Comparison of ENCODE assay signal across 8 cellular contexts in genomic region chr1:168145184-168146159, GRCh38. TPM values are rescaled to one million over a fixed set of nuclear protein-coding genes. Genes with fewer than 3 reads are reported as not detected.
DNase-seq lines count a peak whose midpoint lies in the region; TF ChIP-seq lines count a peak whose summit lies in the region.

No MANE protein-coding gene starts in this region.

- H3K9me2 ChIP-seq in SK-N-SH = no peaks in the 10 kb centered on the region

- intact Hi-C loops in activated naive CD4-positive, alpha-beta T cell treated with anti-CD3 and anti-CD28 coated beads for 36 hours (cut with micrococcal nuclease) = loop anchor here (1.0 kb wide), 2 partner anchors 8 to 61 kb away; no protein-coding TSS in a partner anchor
- intact Hi-C loops in posterior cingulate gyrus (cut with DNase I) = no loop called here

- no peak for TF ChIP-seq EP300 in SK-N-SH (IDR thresholded peaks at IDR 0.05; ENCODE audit: borderline replicate concordance in 1 of 2, low read depth in 1 of 2, low read length in 1 of 2)

- peaks cover 3% of the 10 kb centered on the region for H3F3A ChIP-seq in SK-N-SH (replicated peaks; ENCODE audit: insufficient read depth)

- no peaks in the 10 kb centered on the region for H3K4me1 Mint-ChIP-seq in HFFc6 (ENCODE audit: low read depth)
- peaks cover 15% of the 10 kb centered on the region for H3K4me1 Mint-ChIP-seq in activated naive CD4-positive, alpha-beta T cell treated with anti-CD3 and anti-CD28 coated beads for 36 hours (ENCODE audit: low read depth)

- POLR2A ChIA-PET in SK-N-SH (lab: Yijun Ruan, JAX) = no interaction called here

- CTCF ChIA-PET in SK-N-SH (lab: Yijun Ruan, JAX) = interaction anchor here (0.6 to 4.1 kb wide), 27 partner anchors 9 to 1208 kb away, joined by 3 to 24 read pairs (median 5); partner anchors contain the start of gene GPR161
- CTCF ChIA-PET in activated naive CD4-positive, alpha-beta T cell treated with anti-CD3 and anti-CD28 coated beads for 36 hours (lab: Charles Lee) = interaction anchor here (0.6 to 2.9 kb wide), 17 partner anchors 15 to 470 kb away, joined by 3 to 26 read pairs (median 3); no protein-coding TSS in a partner anchor

- H3K36me3 ChIP-seq in SK-N-SH (replicated peaks in 1 of 2; ENCODE audit: control insufficient read depth in 1 of 2, insufficient read depth in 2 of 2, low read length in 1 of 2) = no peaks in the 10 kb centered on the region

- no peak overlapping the region for H3K4me2 ChIP-seq in SK-N-SH

- H3K9ac ChIP-seq in SK-N-SH = no peak overlapping the region

- no peak overlapping the region for H3K27ac ChIP-seq in SK-N-SH (ENCODE audit: low read depth in 2 of 2, low read length in 1 of 2)

- no peaks in the 10 kb centered on the region for H3K9me3 ChIP-seq in SK-N-SH

- peaks cover 1% of the 10 kb centered on the region for H3K27me3 Mint-ChIP-seq in HFFc6 (ENCODE audit: insufficient read depth)
- H3K27me3 Mint-ChIP-seq in activated naive CD4-positive, alpha-beta T cell treated with anti-CD3 and anti-CD28 coated beads for 36 hours (ENCODE audit: low read depth) = no peaks in the 10 kb centered on the region

- no peaks in the 10 kb centered on the region for H3K9me3 Mint-ChIP-seq in HFFc6
- no peaks in the 10 kb centered on the region for H3K9me3 Mint-ChIP-seq in activated naive CD4-positive, alpha-beta T cell treated with anti-CD3 and anti-CD28 coated beads for 36 hours

- H2AFZ ChIP-seq in SK-N-SH (ENCODE audit: low read depth) = peak overlapping the region; percentile 83; the same call in 1 of the 2 replicates

- TF ChIP-seq CTCF in GM12864 (IDR thresholded peaks at IDR 0.05; ENCODE audit: low read depth, low read length, missing control alignments) (peak; percentile 99), HFFc6 (IDR thresholded peaks at IDR 0.05) (peak; percentile 93), SK-N-SH (IDR thresholded peaks at IDR 0.05) (peak; percentile 96)

- no peak overlapping the region for H3K27ac Mint-ChIP-seq in HFFc6
- H3K27ac Mint-ChIP-seq in activated naive CD4-positive, alpha-beta T cell treated with anti-CD3 and anti-CD28 coated beads for 36 hours = no peak overlapping the region

- no peaks in the 10 kb centered on the region for H3K27me3 ChIP-seq in SK-N-SH (ENCODE audit: insufficient read depth)

- no peak overlapping the region for H3K4me3 ChIP-seq in GM12864 (ENCODE audit: low read depth, low read length)
- peak overlapping the region in 1 of 2 experiments; percentile 42; a peak in 1 of 4 replicates for H3K4me3 ChIP-seq in SK-N-SH (ENCODE audit: low read depth in 2 of 2, low read length in 1 of 2)

- H3K4me1 ChIP-seq in SK-N-SH (ENCODE audit: control insufficient read depth in 1 of 2, insufficient read depth in 2 of 2, low read depth in 1 of 2, low read length in 1 of 2) = no peaks in the 10 kb centered on the region

- H4K20me1 ChIP-seq in SK-N-SH (ENCODE audit: insufficient read depth) = no peaks in the 10 kb centered on the region

- H3K79me2 ChIP-seq in SK-N-SH (ENCODE audit: insufficient read depth) = no peaks in the 10 kb centered on the region

- TF ChIP-seq RAD21 in SK-N-SH (IDR thresholded peaks at IDR 0.05; ENCODE audit: low read length) = peak; percentile 62

- DNase-seq in GM12864 (ENCODE audit: low read depth) = peak; percentile 64
- DNase-seq in HFFc6 = peak; percentile 63
- peak; percentile 95 for DNase-seq in NAMALWA (ENCODE audit: low spot score)
- DNase-seq in SK-N-SH = peak; percentile 93
- DNase-seq in activated naive CD4-positive, alpha-beta T cell treated with anti-CD3 and anti-CD28 coated beads for 36 hours = peak; percentile 94
- peak; percentile 87 for DNase-seq in glomerular visceral epithelial cell (ENCODE audit: extremely low spot score)
- peak; percentile 65 to 97 (median 86) for DNase-seq in posterior cingulate gyrus
- peak; percentile 92 for DNase-seq in ureter (ENCODE audit: low spot score)

- 25% methylated on average over 15 of the region's 15 CpGs for WGBS in SK-N-SH (ENCODE audit: low lambda C conversion rate)

- H3K4me3 Mint-ChIP-seq in HFFc6 = peak overlapping the region; percentile 33; the same call in 1 of the 2 replicates
- H3K4me3 Mint-ChIP-seq in activated naive CD4-positive, alpha-beta T cell treated with anti-CD3 and anti-CD28 coated beads for 36 hours = no peak overlapping the region

- no peaks in the 10 kb centered on the region for H3K36me3 Mint-ChIP-seq in HFFc6 (ENCODE audit: low read depth)
- H3K36me3 Mint-ChIP-seq in activated naive CD4-positive, alpha-beta T cell treated with anti-CD3 and anti-CD28 coated beads for 36 hours (ENCODE audit: low read depth) = no peaks in the 10 kb centered on the region

TF ChIP-seq in SK-N-SH, 30 proteins besides CTCF, POLR2A, EP300 and RAD21 (continues in another document):
- TF ChIP-seq POLR2AphosphoS5 (IDR thresholded peaks at IDR 0.05; ENCODE audit: low read depth, low read length) (no peak), RFX5 (IDR thresholded peaks at IDR 0.05; ENCODE audit: low read length) (peak; percentile 15; the same call in 1 of the 2 replicates), EZH2phosphoT487 (IDR thresholded peaks at IDR 0.05; ENCODE audit: borderline replicate concordance, low read depth) (no peak), ELF1 (IDR thresholded peaks at IDR 0.05) (no peak), SMC3 (IDR thresholded peaks at IDR 0.05; ENCODE audit: low read depth, low read length) (peak; percentile 35), USF1 (IDR thresholded peaks at IDR 0.05; ENCODE audit: borderline replicate concordance, low read depth) (no peak), ZBTB33 (IDR thresholded peaks at IDR 0.05; ENCODE audit: borderline replicate concordance, low read depth) (no peak), CHD2 (IDR thresholded peaks at IDR 0.05; ENCODE audit: low read length, partially characterized antibody) (peak; percentile 25), FOXJ3 (CRISPR knock-in tag; IDR thresholded peaks at IDR 0.05) (no peak), GABPA (IDR thresholded peaks at IDR 0.05; ENCODE audit: low read depth) (no peak), IRF3 (IDR thresholded peaks at IDR 0.05; ENCODE audit: low read depth, low read length) (no peak), RXRA (IDR thresholded peaks at IDR 0.05; ENCODE audit: borderline replicate concordance, low read depth) (no peak), NRF1 (IDR thresholded peaks at IDR 0.05; ENCODE audit: low read depth, low read length) (no peak), PBX3 (IDR thresholded peaks at IDR 0.05) (no peak), TEAD4 (IDR thresholded peaks at IDR 0.05; ENCODE audit: borderline replicate concordance, insufficient read depth) (no peak)

RNA-seq across cellular contexts. Expression of gene GPR161, which starts 8.7 kb away (rescaled TPM):
- 10 to 100 TPM in 5 of 6 experiments, 1 to 10 TPM in 1; 9.3 to 14.5 (median 13.2) TPM for total RNA-seq in HFFc6 (2021; fragmentation: NEBNext Ultra II Directional; extraction: Animal tissue kit (Norgen Biotek cat#: 25700))
- polyA plus RNA-seq in SK-N-SH (2012; rRNA removed) = 19.2 and 20.1 TPM in 2 replicates
- polyA plus RNA-seq in SK-N-SH (2012; cell fraction: cytosol; rRNA removed) = 9.8 and 15.5 TPM in 2 replicates
- 18.7 and 21.3 TPM in 2 replicates for polyA plus RNA-seq in SK-N-SH (2012; cell fraction: nucleus; rRNA removed)
- under 1 TPM; 0.12 to 0.29 TPM for total RNA-seq in activated naive CD4-positive, alpha-beta T cell treated with anti-CD3 and anti-CD28 coated beads for 36 hours
- 7.6 TPM for total RNA-seq in ureter

RNA-seq across cellular contexts. Expression of gene TIPRL, which starts 33.3 kb away (rescaled TPM):
- total RNA-seq in HFFc6 (2021; fragmentation: NEBNext Ultra II Directional; extraction: Animal tissue kit (Norgen Biotek cat#: 25700)) = 10 to 100 TPM; 38.8 to 46.2 (median 44.2) TPM
- polyA plus RNA-seq in SK-N-SH (2012; rRNA removed) = 16.4 and 20.5 TPM in 2 replicates
- polyA plus RNA-seq in SK-N-SH (2012; cell fraction: cytosol; rRNA removed) = 27.0 and 43.4 TPM in 2 replicates
- polyA plus RNA-seq in SK-N-SH (2012; cell fraction: nucleus; rRNA removed) = 6.0 and 11.4 TPM in 2 replicates
- total RNA-seq in activated naive CD4-positive, alpha-beta T cell treated with anti-CD3 and anti-CD28 coated beads for 36 hours = 10 to 100 TPM; 76.7 to 81.3 TPM
- total RNA-seq in ureter = 30.4 TPM
